ENCODE assay signal across 10 cellular contexts in the genomic region with DNA sequence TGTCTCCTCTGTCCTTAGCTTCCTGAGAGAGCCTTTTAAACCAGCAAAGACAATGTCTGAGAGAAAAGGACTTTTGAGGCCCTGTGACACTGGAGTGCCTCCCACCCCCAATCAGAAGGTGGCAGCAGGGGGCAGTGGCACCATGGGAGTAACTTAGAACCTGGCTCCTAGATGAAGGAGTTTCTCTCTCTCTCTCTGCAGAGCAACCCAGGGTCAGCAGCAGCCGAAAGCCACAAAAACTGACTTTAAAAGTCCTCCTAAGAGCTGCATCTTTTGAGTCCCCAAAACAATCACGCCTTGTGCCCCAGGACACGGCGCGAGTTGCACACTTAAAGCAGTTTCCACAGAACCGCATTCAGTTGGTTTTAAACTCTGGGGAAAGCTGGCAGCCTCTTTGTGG. TPM values are rescaled to one million over a fixed set of nuclear protein-coding genes. Genes with fewer than 3 reads are reported as not detected.
DNase-seq lines count a peak whose midpoint lies in the region; ATAC-seq, FAIRE-seq and TF ChIP-seq lines count a peak whose summit lies in the region.
"Had no signal": no experiment of that assay in that cellular context is flagged by ENCODE, and none has a peak within 500 bp of the region (broad histone marks: within the 10 kb centered on the region; RNA-seq: fewer than 3 reads in every experiment).

No MANE protein-coding gene starts in this region.

- H3K27ac Mint-ChIP-seq in neural progenitor cell: peak overlapping the region; percentile 11
- no peak overlapping the region for H3K27ac Mint-ChIP-seq in stimulated activated memory B cell treated with anti-CD40 and anti-IgM and Interleukin-4, amounts not matched to agents 10 μg/mL and 1 μg/mL and 100 μg/mL, for 72 hours
- H3K27ac Mint-ChIP-seq: natural killer cell had no signal

- peak; percentile 20 for TF ChIP-seq CTCF in RWPE1 (conservative IDR thresholded peaks at IDR 0.05; ENCODE audit: low read depth)
- peak; percentile 58 for TF ChIP-seq CTCF in neural progenitor cell (IDR thresholded peaks at IDR 0.05)

- no peak for FAIRE-seq in H54 (lab: Jason Lieb, UNC)

- no peaks in the 10 kb centered on the region for H3K36me3 ChIP-seq in neural progenitor cell

- no peaks in the 10 kb centered on the region for H3K9me3 ChIP-seq in neural progenitor cell (ENCODE audit: low read depth)

- peak; percentile 32 for DNase-seq in DMS153 treated with DMSO at 0.1 percent for 48 hours (lab: John Stamatoyannopoulos, UW; ENCODE audit: unreplicated experiment)
- peak; percentile 18 for DNase-seq in HK-2 (ENCODE audit: unreplicated experiment)
- peak; percentile 45 for DNase-seq in RWPE1 (ENCODE audit: low spot score)
- DNase-seq in erythroblast (lab: John Stamatoyannopoulos, UW): peak; percentile 49 to 53
- peak; percentile 71 for DNase-seq in neural progenitor cell (ENCODE audit: low spot score)
- DNase-seq in amniotic stem cell (lab: John Stamatoyannopoulos, UW): no peak
- DNase-seq in H54 (ENCODE audit: insufficient read length, low spot score): no peak
- DNase-seq: natural killer cell had no signal

- TF ChIP-seq POLR2A in erythroblast (IDR thresholded peaks at IDR 0.05; ENCODE audit: low read length): no peak
- no peak for TF ChIP-seq POLR2A in H54 (IDR thresholded peaks at IDR 0.05; ENCODE audit: low read depth, low read length)

- H3K4me2 ChIP-seq in neural progenitor cell: peak overlapping the region; percentile 71

- no peak overlapping the region for H3K4me3 ChIP-seq in neural progenitor cell

- peaks cover 26% of the 10 kb centered on the region for H3F3A ChIP-seq in neural progenitor cell (ENCODE audit: low read depth)

- H3K9ac ChIP-seq in neural progenitor cell: no peak overlapping the region

- CTCF ChIA-PET in RWPE1 (lab: Yijun Ruan, JAX): interaction anchor here (0.6 to 4.7 kb wide), 14 partner anchors 13 to 535 kb away, joined by 3 to 57 read pairs (median 4); no protein-coding TSS in a partner anchor

- no peaks in the 10 kb centered on the region for H3K36me3 Mint-ChIP-seq in neural progenitor cell
- H3K36me3 Mint-ChIP-seq in stimulated activated memory B cell treated with anti-CD40 and anti-IgM and Interleukin-4, amounts not matched to agents 10 μg/mL and 1 μg/mL and 100 μg/mL, for 72 hours: no peaks in the 10 kb centered on the region
- H3K36me3 Mint-ChIP-seq: natural killer cell had no signal

- no peak overlapping the region for H3K4me3 Mint-ChIP-seq in neural progenitor cell
- no peak overlapping the region for H3K4me3 Mint-ChIP-seq in stimulated activated memory B cell treated with anti-CD40 and anti-IgM and Interleukin-4, amounts not matched to agents 10 μg/mL and 1 μg/mL and 100 μg/mL, for 72 hours
- H3K4me3 Mint-ChIP-seq: natural killer cell had no signal

- no peaks in the 10 kb centered on the region for H3K79me2 ChIP-seq in neural progenitor cell (ENCODE audit: low read depth)

- H3K4me1 ChIP-seq in neural progenitor cell: peaks cover 31% of the 10 kb centered on the region

- H3K27ac ChIP-seq in RWPE1 (no peak overlapping the region), neural progenitor cell (no peak overlapping the region)

- no peaks in the 10 kb centered on the region for H4K20me1 ChIP-seq in neural progenitor cell (ENCODE audit: low read depth)

- peaks cover 46% of the 10 kb centered on the region for H3K4me1 Mint-ChIP-seq in neural progenitor cell
- no peaks in the 10 kb centered on the region for H3K4me1 Mint-ChIP-seq in stimulated activated memory B cell treated with anti-CD40 and anti-IgM and Interleukin-4, amounts not matched to agents 10 μg/mL and 1 μg/mL and 100 μg/mL, for 72 hours

- ATAC-seq in stimulated activated memory B cell treated with anti-CD40 and anti-IgM and Interleukin-4, amounts not matched to agents 10 μg/mL and 1 μg/mL and 100 μg/mL, for 72 hours: no peak

- POLR2A ChIA-PET in RWPE1 (lab: Yijun Ruan, JAX; ENCODE audit: low non-redundant PET): no interaction called here

- no peaks in the 10 kb centered on the region for H3K27me3 ChIP-seq in neural progenitor cell

- no peaks in the 10 kb centered on the region for H3K9me3 Mint-ChIP-seq in neural progenitor cell
- H3K9me3 Mint-ChIP-seq in stimulated activated memory B cell treated with anti-CD40 and anti-IgM and Interleukin-4, amounts not matched to agents 10 μg/mL and 1 μg/mL and 100 μg/mL, for 72 hours: no peaks in the 10 kb centered on the region
- H3K9me3 Mint-ChIP-seq: natural killer cell had no signal

- peaks cover 7% of the 10 kb centered on the region for H3K27me3 Mint-ChIP-seq in neural progenitor cell (ENCODE audit: insufficient read depth, low read depth)
- peaks cover 18% of the 10 kb centered on the region for H3K27me3 Mint-ChIP-seq in stimulated activated memory B cell treated with anti-CD40 and anti-IgM and Interleukin-4, amounts not matched to agents 10 μg/mL and 1 μg/mL and 100 μg/mL, for 72 hours

- H2AFZ ChIP-seq in neural progenitor cell (replicated peaks): peak overlapping the region; percentile 48

RNA-seq across cellular contexts. Expression of gene TCP11, which starts 5.3 kb away (rescaled TPM):
- total RNA-seq in neural progenitor cell (ENCODE audit: low replicate concordance): 0.25 TPM in 1 of 2 replicates, not detected in the other
- total RNA-seq: natural killer cell; T-helper 1 cell treated with Interleukin-12 subunit alpha and Interleukin-12 subunit beta and Interleukin-4 antibody, amounts not matched to agents 30 ng/mL and 1 ng/mL, for 36 hours had no signal

Comparison
In these comparisons a context has a peak if more than half of its experiments do, and no peak if none do; other contexts are left out.
1. DNase-seq: peak in DMS153 treated with DMSO at 0.1 percent for 48 hours (single experiment), HK-2 (single experiment), RWPE1 (single experiment), erythroblast (2 of 2) and neural progenitor cell (single experiment); none in amniotic stem cell (single experiment) and H54 (single experiment).